8 cellular contexts compared by ENCODE assay signal in genomic region chr19:892243-892996, GRCh38. TPM values are rescaled to one million over a fixed set of nuclear protein-coding genes. Genes with fewer than 3 reads are reported as not detected.
DNase-seq lines count a peak whose midpoint lies in the region; ATAC-seq and TF ChIP-seq lines count a peak whose summit lies in the region.

No MANE protein-coding gene starts in this region.

- H4K91ac ChIP-seq in IMR-90 (ENCODE audit: insufficient read depth, low read depth, low read length), result peak overlapping the region; percentile 94

- H3K9me1 ChIP-seq in IMR-90 (ENCODE audit: insufficient read depth, low read length), result peaks cover 6% of the 10 kb centered on the region; the same call in 1 of the 2 replicates

- H3K36me3 ChIP-seq in IMR-90 (ENCODE audit: control insufficient read depth, insufficient read depth, low read length) (peaks cover 33% of the 10 kb centered on the region), breast epithelium (no peaks in the 10 kb centered on the region), left lung (peaks cover 0 to 47% of the 10 kb centered on the region in 2 donors), tibial artery (peaks cover 6 to 48% (median 31%) of the 10 kb centered on the region in 3 donors)

- H3K27ac ChIP-seq in IMR-90 (ENCODE audit: insufficient read depth, low read length) (peak overlapping the region; percentile 98), breast epithelium (peak overlapping the region; percentile 96), left lung (peak overlapping the region; percentile 90 to 95), tibial artery (peak overlapping the region; percentile 79 to 94)

- 5% methylated on average over 13 of the region's 46 CpGs; no CpG with 5 or more reads in 1 of the 2 experiments for WGBS in IMR-90 (ENCODE audit: extremely low coverage in 2 of 2, insufficient read length in 1 of 2), 2 experiments

- intact Hi-C loops in IMR-90 (cut with micrococcal nuclease) (no loop called here), breast epithelium (cut with DNase I; ENCODE audit: low total_unique reads) (loop anchor here (5.0 to 10.0 kb wide), 2 partner anchors 322 to 750 kb away; no protein-coding TSS in a partner anchor), left lung (cut with DNase I) (no loop called here), tibial artery (cut with DNase I; ENCODE audit: low total_unique reads) (no loop called here)

- H3K9me3 ChIP-seq in IMR-90 (ENCODE audit: control insufficient read depth, insufficient read depth, low read length) (no peaks in the 10 kb centered on the region), breast epithelium (no peaks in the 10 kb centered on the region), left lung (no peaks in the 10 kb centered on the region), tibial artery (no peaks in the 10 kb centered on the region)

- peak overlapping the region; percentile 82 for H3K4me3 ChIP-seq in AG10803 (ENCODE audit: low read length)
- peak overlapping the region; percentile 97 for H3K4me3 ChIP-seq in IMR-90 (ENCODE audit: insufficient read depth, low read depth, low read length)
- H3K4me3 ChIP-seq in breast epithelium, result peak overlapping the region; percentile 74 to 93 (median 89)
- H3K4me3 ChIP-seq in left lung, result peak overlapping the region; percentile 72 to 76
- peak overlapping the region; percentile 62 to 87 for H3K4me3 ChIP-seq in tibial artery

- peak overlapping the region; percentile 90 for H2BK120ac ChIP-seq in IMR-90 (ENCODE audit: low read depth, low read length)

- in situ Hi-C loops in IMR-90 (cut with MboI; ENCODE audit: low sequenced_read_pairs), result no loop called here

- H2BK5ac ChIP-seq in IMR-90 (ENCODE audit: low read depth, low read length, poor library complexity, severe bottlenecking), result peak overlapping the region; percentile 100

- H3K14ac ChIP-seq in IMR-90 (replicated peaks; ENCODE audit: low read depth, low read length), result peak overlapping the region; percentile 93

- peak; percentile 37 for ATAC-seq in GM19351 (IDR thresholded peaks at IDR 0.05; ENCODE audit: unreplicated experiment)
- peak; percentile 66 for ATAC-seq in IMR-90 (ENCODE audit: low read depth)
- ATAC-seq in left lung, result peak; percentile 65

- TF ChIP-seq POLR2A in IMR-90 (IDR thresholded peaks at IDR 0.05; ENCODE audit: low read depth, low read length) (no peak), breast epithelium (IDR thresholded peaks at IDR 0.05) (no peak)

- BruUV-seq in IMR-90 (replicated peaks; lab: Mats Ljungman, UMichigan), result no TSS peak

- peak overlapping the region; percentile 90 for H3K4ac ChIP-seq in IMR-90 (ENCODE audit: low read depth, low read length)

- H2BK20ac ChIP-seq in IMR-90 (ENCODE audit: low read depth, low read length), result no peak overlapping the region

- peaks cover 6% of the 10 kb centered on the region; the same call in 1 of the 2 replicates for H4K20me1 ChIP-seq in IMR-90 (ENCODE audit: insufficient read depth, low read length)

- TF ChIP-seq CTCF in AG10803 (conservative IDR thresholded peaks at IDR 0.05; ENCODE audit: low read length) (no peak), IMR-90 (conservative IDR thresholded peaks at IDR 0.05; ENCODE audit: low read depth, low read length) (no peak), breast epithelium (IDR thresholded peaks at IDR 0.05) (no peak), left lung (IDR thresholded peaks at IDR 0.05) (no peak), tibial artery (IDR thresholded peaks at IDR 0.05) (no peak)

- no peak for TF ChIP-seq RAD21 in IMR-90 (IDR thresholded peaks at IDR 0.05; ENCODE audit: low read length)

- H2BK15ac ChIP-seq in IMR-90 (ENCODE audit: low read depth, low read length), result no peak overlapping the region

- peak overlapping the region; percentile 24 to 94 for H4K8ac ChIP-seq in IMR-90 (ENCODE audit: low read depth in 2 of 2, low read length in 2 of 2)

- peak overlapping the region; percentile 92 for H3K9ac ChIP-seq in IMR-90 (ENCODE audit: low read depth, low read length)

- H3K4me1 ChIP-seq in IMR-90 (ENCODE audit: control insufficient read depth, insufficient read depth, low read length), result no peaks in the 10 kb centered on the region
- no peaks in the 10 kb centered on the region for H3K4me1 ChIP-seq in breast epithelium
- H3K4me1 ChIP-seq in left lung, result peaks cover 0 to 14% of the 10 kb centered on the region in 2 donors
- peaks cover 0 to 24% (median 8%) of the 10 kb centered on the region in 4 donors for H3K4me1 ChIP-seq in tibial artery

- peaks cover 9 to 31% of the 10 kb centered on the region in 2 experiments for H3K79me1 ChIP-seq in IMR-90 (ENCODE audit: low read depth in 1 of 2, low read length in 2 of 2)

- peak overlapping the region; percentile 91 for H4K5ac ChIP-seq in IMR-90 (ENCODE audit: low read depth, low read length)

- H2AK5ac ChIP-seq in IMR-90 (ENCODE audit: low read depth, low read length), result peak overlapping the region; percentile 35; the same call in 1 of the 2 replicates

- peak overlapping the region; percentile 92 for H2AK9ac ChIP-seq in IMR-90 (replicated peaks; ENCODE audit: low read depth, low read length, poor library complexity)

- no peak overlapping the region; the same call in 1 of the 2 replicates for H3K23ac ChIP-seq in IMR-90 (ENCODE audit: low read depth, low read length)

- POLR2A ChIA-PET in IMR-90 (lab: Charles Lee; ENCODE audit: unreplicated experiment), result no interaction called here

- peak overlapping the region; percentile 99 for H3K4me2 ChIP-seq in IMR-90 (ENCODE audit: low read depth, low read length)

- no peaks in the 10 kb centered on the region for H3K27me3 ChIP-seq in IMR-90 (ENCODE audit: control insufficient read depth, insufficient read depth, low read length)
- no peaks in the 10 kb centered on the region for H3K27me3 ChIP-seq in breast epithelium
- H3K27me3 ChIP-seq in left lung, result no peaks in the 10 kb centered on the region
- H3K27me3 ChIP-seq in tibial artery, result no peaks in the 10 kb centered on the region

- CTCF ChIA-PET in IMR-90 (lab: Yijun Ruan, JAX), result no interaction called here

- DNase-seq in AG10803 (ENCODE audit: low read depth), result no peak
- no peak for DNase-seq in IMR-90
- no peak for DNase-seq in breast epithelium (ENCODE audit: low spot score in 2 of 2)
- DNase-seq in left lung, result no peak
- no peak for DNase-seq in tibial artery
- DNase-seq in anterior cingulate cortex (lab: John Stamatoyannopoulos, UW), result no peak
- no peak for DNase-seq in DMS153 treated with DMSO at 0.1 percent for 48 hours (lab: John Stamatoyannopoulos, UW; ENCODE audit: unreplicated experiment)

- H2AFZ ChIP-seq in IMR-90 (replicated peaks; ENCODE audit: low read length, poor library complexity), result peak overlapping the region; percentile 99

- peak overlapping the region; percentile 67; the same call in 1 of the 2 replicates for H3K18ac ChIP-seq in IMR-90 (ENCODE audit: low read depth, low read length)

- peak overlapping the region; percentile 75 for H3K56ac ChIP-seq in IMR-90 (ENCODE audit: extremely low read depth, insufficient read depth, low read length)

- dilution Hi-C loops in IMR-90 (cut with HindIII; ENCODE audit: low sequenced_read_pairs, unreplicated experiment), result no loop called here

TF ChIP-seq in IMR-90, 13 proteins besides CTCF, POLR2A, EP300 and RAD21 (continues in another document):
- TF ChIP-seq SMC3 (IDR thresholded peaks at IDR 0.05; ENCODE audit: low read depth, low read length) (no peak), MXI1 (IDR thresholded peaks at IDR 0.05; ENCODE audit: borderline replicate concordance, low read depth, low read length) (no peak), CHD1 (IDR thresholded peaks at IDR 0.05; ENCODE audit: low read depth, low read length) (no peak), NFE2L2 (IDR thresholded peaks at IDR 0.05; ENCODE audit: low read depth, low read length) (no peak), RFX5 (IDR thresholded peaks at IDR 0.05; ENCODE audit: low read depth, low read length) (no peak), USF2 (IDR thresholded peaks at IDR 0.05; ENCODE audit: low read depth, low read length) (no peak), BHLHE40 (IDR thresholded peaks at IDR 0.05; ENCODE audit: low read depth, low read length) (no peak), FOS (IDR thresholded peaks at IDR 0.05; ENCODE audit: low read depth, low read length) (no peak)

RNA-seq across cellular contexts. Expression of gene MED16, which starts 0.6 kb away (rescaled TPM):
- total RNA-seq in IMR-90 (2012; rRNA removed), result 8.1 and 15.3 TPM in 2 replicates
- 40.2 and 49.0 TPM in 2 replicates for polyA plus RNA-seq in IMR-90 (2012; rRNA removed)
- polyA plus RNA-seq in IMR-90 (2012; cell fraction: cytosol; rRNA removed), result 38.6 and 59.2 TPM in 2 replicates
- polyA plus RNA-seq in IMR-90 (2012; cell fraction: nucleus; rRNA removed; ENCODE audit: low replicate concordance), result 38.3 and 110 TPM in 2 replicates
- total RNA-seq in breast epithelium, result 10 to 100 TPM; 14.9 to 33.1 (median 32.8) TPM
- 10 to 100 TPM; 51.7 to 55.8 TPM for total RNA-seq in left lung

RNA-seq across cellular contexts. Expression of gene RNU6-9, which starts 0.9 kb away (rescaled TPM):
- total RNA-seq in IMR-90 (2012; rRNA removed), result not detected in 2 replicates
- not detected in 2 replicates for polyA plus RNA-seq in IMR-90 (2012; rRNA removed)
- polyA plus RNA-seq in IMR-90 (2012; cell fraction: cytosol; rRNA removed), result not detected in 2 replicates
- not detected in 2 replicates for polyA plus RNA-seq in IMR-90 (2012; cell fraction: nucleus; rRNA removed; ENCODE audit: low replicate concordance)
- not detected for total RNA-seq in breast epithelium
- total RNA-seq in left lung, result not detected

RNA-seq across cellular contexts. Expression of gene R3HDM4, which starts 20.6 kb away (rescaled TPM):
- total RNA-seq in IMR-90 (2012; rRNA removed) (8.9 and 9.0 TPM in 2 replicates), breast epithelium (10 to 100 TPM; 31.8 to 41.6 (median 41.0) TPM), left lung (10 to 100 TPM; 46.1 to 66.3 TPM)
- polyA plus RNA-seq in IMR-90 (2012; rRNA removed), result 51.5 and 52.5 TPM in 2 replicates
- polyA plus RNA-seq in IMR-90 (2012; cell fraction: cytosol; rRNA removed), result 36.9 and 69.3 TPM in 2 replicates
- 60.4 and 87.8 TPM in 2 replicates for polyA plus RNA-seq in IMR-90 (2012; cell fraction: nucleus; rRNA removed; ENCODE audit: low replicate concordance)

RNA-seq across cellular contexts. Expression of gene KISS1R, which starts 24.7 kb away (rescaled TPM):
- total RNA-seq in IMR-90 (2012; rRNA removed) (not detected in 2 replicates), breast epithelium (under 1 TPM in 2 of 3 donors, not detected in 1; 0.15 to 0.33 TPM), left lung (under 1 TPM in 1 of 2 donors, not detected in 1; 0.23 TPM)
- polyA plus RNA-seq in IMR-90 (2012; rRNA removed), result not detected in 2 replicates
- 0.02 and 0.09 TPM in 2 replicates for polyA plus RNA-seq in IMR-90 (2012; cell fraction: cytosol; rRNA removed)
- 0.13 TPM in 1 of 2 replicates, not detected in the other for polyA plus RNA-seq in IMR-90 (2012; cell fraction: nucleus; rRNA removed; ENCODE audit: low replicate concordance)

RNA-seq across cellular contexts. Expression of gene CFD, which starts 33.0 kb away (rescaled TPM):
- total RNA-seq in IMR-90 (2012; rRNA removed), result 1.1 and 1.4 TPM in 2 replicates
- polyA plus RNA-seq in IMR-90 (2012; rRNA removed), result 2.8 and 3.8 TPM in 2 replicates
- 5.2 and 11.5 TPM in 2 replicates for polyA plus RNA-seq in IMR-90 (2012; cell fraction: cytosol; rRNA removed)
- 1.6 and 5.5 TPM in 2 replicates for polyA plus RNA-seq in IMR-90 (2012; cell fraction: nucleus; rRNA removed; ENCODE audit: low replicate concordance)
- total RNA-seq in breast epithelium, result 1,000 to 10,000 TPM in 1 of 3 donors, 100 to 1,000 TPM in 2; 345 to 6,770 (median 797) TPM
- total RNA-seq in left lung, result 10 to 100 TPM; 78.0 to 85.3 TPM
